8 cellular contexts compared by ENCODE assay signal in the genomic region with DNA sequence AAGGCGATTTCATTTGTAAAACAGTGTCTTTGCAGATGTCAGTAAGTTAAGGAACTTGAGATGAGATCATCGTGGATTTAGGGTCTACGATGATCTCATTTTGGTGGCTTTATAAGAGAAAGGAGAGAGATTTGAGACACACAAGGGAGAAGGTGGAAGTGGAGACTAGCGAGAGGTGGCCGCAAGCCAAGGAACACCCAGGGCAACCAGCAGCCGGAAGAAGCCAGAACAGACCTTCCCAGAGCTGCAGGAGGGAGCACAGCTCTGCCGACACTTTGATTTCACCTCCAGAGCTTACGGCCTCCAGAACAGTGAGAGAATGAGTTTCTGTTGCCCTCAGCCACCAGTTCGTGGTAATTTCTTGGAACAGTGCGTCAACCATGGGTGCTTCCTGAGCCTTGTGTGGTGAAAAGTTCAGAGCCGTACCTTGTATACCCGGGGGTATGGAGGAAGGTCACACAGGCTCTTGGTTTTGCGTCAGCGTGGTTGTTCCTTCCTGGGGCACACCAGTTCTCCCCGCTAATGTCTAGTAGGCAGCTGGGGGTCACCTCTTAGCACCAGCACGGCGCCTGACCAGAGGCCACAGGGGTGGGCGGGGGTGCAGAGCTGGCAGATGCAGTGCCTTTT. TPM values are rescaled to one million over a fixed set of nuclear protein-coding genes. Genes with fewer than 3 reads are reported as not detected.
DNase-seq lines count a peak whose midpoint lies in the region; ATAC-seq and TF ChIP-seq lines count a peak whose summit lies in the region.

No MANE protein-coding gene starts in this region.

- H3K4me3 ChIP-seq in adrenal gland = peak overlapping the region in 1 of 4 donors; percentile 1
- peak overlapping the region in 1 of 2 experiments; percentile 43 for H3K4me3 ChIP-seq in mesenchymal stem cell (ENCODE audit: insufficient read depth in 1 of 2, low read depth in 1 of 2, low read length in 2 of 2)

- peak overlapping the region; percentile 83 for H2BK15ac ChIP-seq in mesenchymal stem cell (ENCODE audit: low read depth, poor library complexity, severe bottlenecking)

- H2AK5ac ChIP-seq in mesenchymal stem cell (ENCODE audit: low read length, severe bottlenecking) = peak overlapping the region; percentile 0

- peaks cover 2% of the 10 kb centered on the region for H3K79me1 ChIP-seq in mesenchymal stem cell (replicated peaks; ENCODE audit: low read length, poor library complexity, severe bottlenecking)

- ATAC-seq in HG02870 (IDR thresholded peaks at IDR 0.05; ENCODE audit: unreplicated experiment) (no peak), HG02885 (IDR thresholded peaks at IDR 0.05; ENCODE audit: poor library complexity, unreplicated experiment) (no peak)

- no peak overlapping the region for H2BK120ac ChIP-seq in mesenchymal stem cell (ENCODE audit: low read depth, low read length)

- no peak overlapping the region for H3K14ac ChIP-seq in mesenchymal stem cell (ENCODE audit: low read length in 2 of 2)

- H2AFZ ChIP-seq in mesenchymal stem cell (ENCODE audit: low read depth, low read length) = no peak overlapping the region

- H4K8ac ChIP-seq in mesenchymal stem cell (ENCODE audit: low read length) = peak overlapping the region; percentile 80

- intact Hi-C loops in adrenal gland (cut with DNase I) = no loop called here

- H2BK5ac ChIP-seq in mesenchymal stem cell (ENCODE audit: low read depth, low read length, poor library complexity, severe bottlenecking) = no peak overlapping the region

- peak overlapping the region; percentile 60 for H3K4me3 Mint-ChIP-seq in T-helper 2 cell treated with Interferon-gamma antibody and Interleukin-4, amounts not matched to agents 5 μg/mL and 100 μg/mL, for 36 hours

- no peak overlapping the region for H3K23ac ChIP-seq in mesenchymal stem cell (ENCODE audit: low read length in 2 of 2)

- no peaks in the 10 kb centered on the region for H3K9me3 Mint-ChIP-seq in T-helper 2 cell treated with Interferon-gamma antibody and Interleukin-4, amounts not matched to agents 5 μg/mL and 100 μg/mL, for 36 hours

- H3K27ac ChIP-seq in adrenal gland (peak overlapping the region; percentile 19 to 83 (median 74)), mesenchymal stem cell (ENCODE audit: low read length, poor library complexity, severe bottlenecking) (peak overlapping the region; percentile 15)

- no peaks in the 10 kb centered on the region for H3K36me3 Mint-ChIP-seq in T-helper 2 cell treated with Interferon-gamma antibody and Interleukin-4, amounts not matched to agents 5 μg/mL and 100 μg/mL, for 36 hours (ENCODE audit: low read depth)

- peak overlapping the region; percentile 51 for H3K9ac ChIP-seq in mesenchymal stem cell (ENCODE audit: low read length)

- WGBS in adrenal gland, 4 donors = 61 to 70% (median 63%) methylated on average over 18 of the region's 18 CpGs
- WGBS in mesenchymal stem cell = 92% methylated on average over 17 of the region's 18 CpGs

- DNase-seq in T-helper 2 cell treated with Interferon-gamma antibody and Interleukin-4, amounts not matched to agents 5 μg/mL and 100 μg/mL, for 36 hours (ENCODE audit: low spot score) = peak; percentile 82
- DNase-seq in adrenal gland (peak in 6 of 7 donors; percentile 56 to 88 (median 71)), mesenchymal stem cell (no peak), NCI-H1436 (lab: John Stamatoyannopoulos, UW) (no peak), NCI-H774 (lab: John Stamatoyannopoulos, UW) (no peak)
- DNase-seq in stimulated activated CD8-positive, alpha-beta memory T cell treated with anti-CD3 and anti-CD28 coated beads, Interleukin-4, amount 100 ng/mL, for 4 hours (ENCODE audit: low read depth in 2 of 2, low spot score in 1 of 2) = peak; percentile 33 to 58

- H3K4me1 Mint-ChIP-seq in T-helper 2 cell treated with Interferon-gamma antibody and Interleukin-4, amounts not matched to agents 5 μg/mL and 100 μg/mL, for 36 hours (ENCODE audit: low read depth) = peaks cover 31% of the 10 kb centered on the region

- H3K4ac ChIP-seq in mesenchymal stem cell (ENCODE audit: low read depth in 1 of 2, low read length in 2 of 2) = peak overlapping the region; percentile 67 to 74

- no peak overlapping the region for H3K4me2 ChIP-seq in mesenchymal stem cell (ENCODE audit: low read length, poor library complexity, severe bottlenecking)

- TF ChIP-seq POLR2A in adrenal gland (IDR thresholded peaks at IDR 0.05) = peak; percentile 46 to 50

- H3K27me3 Mint-ChIP-seq in T-helper 2 cell treated with Interferon-gamma antibody and Interleukin-4, amounts not matched to agents 5 μg/mL and 100 μg/mL, for 36 hours (ENCODE audit: low read depth) = no peaks in the 10 kb centered on the region

- H3K9me3 ChIP-seq in adrenal gland (replicated peaks in 1 of 3) (no peaks in the 10 kb centered on the region), mesenchymal stem cell (ENCODE audit: control insufficient read depth, low read length) (no peaks in the 10 kb centered on the region)

- H3K36me3 ChIP-seq in adrenal gland (replicated peaks in 1 of 2) (no peaks in the 10 kb centered on the region), mesenchymal stem cell (ENCODE audit: control insufficient read depth in 1 of 2, insufficient read depth in 2 of 2, low read depth in 1 of 2, low read length in 2 of 2) (no peaks in the 10 kb centered on the region)

- H4K91ac ChIP-seq in mesenchymal stem cell (ENCODE audit: low read length) = peak overlapping the region; percentile 81

- H3K18ac ChIP-seq in mesenchymal stem cell (ENCODE audit: low read depth in 1 of 2, low read length in 2 of 2) = peak overlapping the region; percentile 5 to 57

- H2BK12ac ChIP-seq in mesenchymal stem cell (ENCODE audit: low read length in 2 of 2) = peak overlapping the region; percentile 82 to 96

- peaks cover 16 to 47% of the 10 kb centered on the region in 2 donors for H3K4me1 ChIP-seq in adrenal gland (replicated peaks in 1 of 2)
- H3K4me1 ChIP-seq in mesenchymal stem cell (ENCODE audit: control insufficient read depth, insufficient read depth, low read depth, low read length) = peaks cover 35% of the 10 kb centered on the region

- peak overlapping the region; percentile 88 for H3K27ac Mint-ChIP-seq in T-helper 2 cell treated with Interferon-gamma antibody and Interleukin-4, amounts not matched to agents 5 μg/mL and 100 μg/mL, for 36 hours

- H3K27me3 ChIP-seq in adrenal gland (no peaks in the 10 kb centered on the region), mesenchymal stem cell (ENCODE audit: control insufficient read depth in 1 of 2, insufficient read depth in 1 of 2, low read length in 2 of 2) (no peaks in the 10 kb centered on the region)

- TF ChIP-seq CTCF in adrenal gland (IDR thresholded peaks at IDR 0.05) = no peak

RNA-seq across cellular contexts. Expression of a gene that starts 12.9 kb away (rescaled TPM):
- 100 to 1,000 TPM; 130 to 255 (median 199) TPM for total RNA-seq in adrenal gland
- polyA plus RNA-seq in adrenal gland = 100 to 1,000 TPM in 2 of 3 donors, 10 to 100 TPM in 1; 61.8 to 125 (median 119) TPM
- polyA plus RNA-seq in mesenchymal stem cell (2013, experiment 1 of 2) = 101 TPM
- 107 TPM for polyA plus RNA-seq in mesenchymal stem cell (2013, experiment 2 of 2)

Comparison
In these comparisons a context has a peak if more than half of its experiments do, and no peak if none do; other contexts are left out.
1. DNase-seq: peak in T-helper 2 cell treated with Interferon-gamma antibody and Interleukin-4, amounts not matched to agents 5 μg/mL and 100 μg/mL, for 36 hours (single experiment), adrenal gland (6 of 7) and stimulated activated CD8-positive, alpha-beta memory T cell treated with anti-CD3 and anti-CD28 coated beads, Interleukin-4, amount 100 ng/mL, for 4 hours (2 of 2); none in mesenchymal stem cell (single experiment), NCI-H1436 (single experiment) and NCI-H774 (single experiment).